ENCODE assay signal across 6 cellular contexts in the genomic region with DNA sequence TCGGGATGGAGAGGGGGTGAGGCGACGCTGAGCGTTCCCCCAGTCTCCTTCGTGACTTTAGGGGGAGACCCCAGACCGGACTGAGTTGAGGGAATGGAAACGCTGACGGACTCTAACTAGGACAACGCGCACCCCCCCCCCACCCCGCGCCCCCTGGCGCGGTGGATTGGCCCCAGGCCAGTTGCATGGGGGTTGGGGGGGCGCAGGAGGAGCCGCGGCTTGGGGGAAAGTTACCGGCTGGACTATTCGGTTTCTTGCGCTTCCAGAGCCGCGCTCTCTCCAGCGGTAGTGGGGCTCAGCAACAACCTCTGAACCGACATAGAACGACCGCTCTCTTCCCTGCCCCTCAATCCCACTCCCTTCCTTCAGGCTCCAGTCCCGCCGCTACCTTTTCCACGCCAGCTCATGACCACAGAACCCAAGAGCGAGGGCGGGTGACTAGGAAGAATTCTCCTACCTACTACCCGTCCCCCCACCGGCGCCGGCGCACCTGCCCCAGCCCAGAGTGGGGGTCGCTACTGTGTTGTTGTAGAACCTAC. TPM values are rescaled to one million over a fixed set of nuclear protein-coding genes. Genes with fewer than 3 reads are reported as not detected.
DNase-seq lines count a peak whose midpoint lies in the region; ATAC-seq and TF ChIP-seq lines count a peak whose summit lies in the region.

No MANE protein-coding gene starts in this region.

- TF ChIP-seq CTCF in HCT116 (IDR thresholded peaks at IDR 0.05 in 2 of 3, conservative IDR thresholded peaks at IDR 0.05 in 1 of 3; ENCODE audit: borderline replicate concordance in 1 of 3, insufficient read depth in 1 of 3, low read depth in 2 of 3, low read length in 2 of 3) (no peak), upper lobe of right lung (IDR thresholded peaks at IDR 0.05) (no peak)

- H3K4me2 ChIP-seq in HCT116 (ENCODE audit: low read length) = peak overlapping the region; percentile 80

- peak overlapping the region; percentile 93 for H3K9ac ChIP-seq in HCT116 (ENCODE audit: low read length)

- RAD21 ChIA-PET in HCT116 (lab: Charles Lee; ENCODE audit: low non-redundant PET in 1 of 2, low total read pairs in 2 of 2, uncharacterized antibody in 2 of 2, unreplicated experiment in 2 of 2) = interaction anchor here in 1 of 2 experiments (0.7 kb wide), 1 partner anchor 82 kb away, joined by 3 read pairs; no protein-coding TSS in a partner anchor

- peaks cover 3% of the 10 kb centered on the region for H3K36me3 Mint-ChIP-seq in T-helper 17 cell (ENCODE audit: low read depth)

- no peak for TF ChIP-seq POLR2A in HCT116 (IDR thresholded peaks at IDR 0.05; ENCODE audit: borderline replicate concordance, extremely low read depth, insufficient read depth, insufficient read length)

- CTCF ChIA-PET in HCT116 (lab: Charles Lee) = interaction anchor here (2.3 kb wide), 1 partner anchor 48 kb away, joined by 7 read pairs; the partner anchor contains the start of gene ADAM15

- peaks cover 57% of the 10 kb centered on the region for H3K79me2 ChIP-seq in HCT116 (ENCODE audit: insufficient read depth, low read length)

- H3K27me3 Mint-ChIP-seq in T-helper 17 cell = no peaks in the 10 kb centered on the region

- H2AFZ ChIP-seq in HCT116 (ENCODE audit: low read depth, low read length, poor library complexity, severe bottlenecking) = no peak overlapping the region

- H3K4me1 ChIP-seq in HCT116 (ENCODE audit: control insufficient read depth in 1 of 2, insufficient read depth in 2 of 2, low read length in 2 of 2) (peaks cover 15 to 73% of the 10 kb centered on the region in 2 experiments), upper lobe of right lung (peaks cover 61% of the 10 kb centered on the region)

- intact Hi-C loops in HCT116 (cut with micrococcal nuclease) = loop anchor here (2.0 to 5.0 kb wide), 2 partner anchors 14 to 49 kb away; partner anchors contain the start of gene ADAM15
- intact Hi-C loops in upper lobe of right lung (cut with DNase I) = no loop called here

- DNase-seq in HCT116 (ENCODE audit: low read depth, low spot score) (no peak), T-helper 17 cell (no peak), upper lobe of right lung (no peak), GM03348 (ENCODE audit: low spot score) (no peak)

- no peaks in the 10 kb centered on the region for H3K9me2 ChIP-seq in HCT116 (ENCODE audit: insufficient read depth)

- BruUV-seq in HCT116 (replicated peaks; lab: Mats Ljungman, UMichigan) = no TSS peak

- H3K4me3 Mint-ChIP-seq in T-helper 17 cell = peak overlapping the region; percentile 99

- H3K36me3 ChIP-seq in HCT116 (ENCODE audit: control insufficient read depth in 1 of 2, insufficient read depth in 2 of 2, low read length in 2 of 2) (no peaks in the 10 kb centered on the region; a peak in 1 of 4 replicates), upper lobe of right lung (no peaks in the 10 kb centered on the region)

- H3K27ac ChIP-seq in HCT116 (ENCODE audit: low read depth, low read length) (peak overlapping the region; percentile 97), upper lobe of right lung (peak overlapping the region; percentile 93)

- no peaks in the 10 kb centered on the region for H3K27me3 ChIP-seq in HCT116 (ENCODE audit: insufficient read depth, low read length)
- H3K27me3 ChIP-seq in upper lobe of right lung = no peaks in the 10 kb centered on the region

- ATAC-seq in HCT116 = no peak
- no peak for ATAC-seq in T-helper 17 cell
- ATAC-seq in upper lobe of right lung = no peak
- no peak for ATAC-seq in activated CD4-positive, CD25-positive, alpha-beta regulatory T cell treated with anti-CD3 and anti-CD28 coated beads, Interleukin-2, amount 50 U/mL, for 24 hours

- H3K4me1 Mint-ChIP-seq in T-helper 17 cell = peaks cover 48% of the 10 kb centered on the region

- peak overlapping the region; percentile 96 for H3K27ac Mint-ChIP-seq in T-helper 17 cell

- POLR2A ChIA-PET in HCT116 (lab: Charles Lee) = interaction anchor here (1.3 to 1.5 kb wide), 2 partner anchors 14 to 31 kb away, joined by 3 to 6 read pairs; no protein-coding TSS in a partner anchor

- H4K20me1 ChIP-seq in HCT116 (ENCODE audit: insufficient read depth) = no peaks in the 10 kb centered on the region

- TF ChIP-seq RAD21 in HCT116 (IDR thresholded peaks at IDR 0.05; ENCODE audit: low read depth) = no peak

- H3K4me3 ChIP-seq in HCT116 (replicated peaks in 1 of 2; ENCODE audit: low read depth in 1 of 2, low read length in 2 of 2) = peak overlapping the region; percentile 97 to 98
- H3K4me3 ChIP-seq in iPS-11a (ENCODE audit: low read depth, low read length) = peak overlapping the region; percentile 82
- H3K4me3 ChIP-seq in upper lobe of right lung = peak overlapping the region; percentile 88

- no peaks in the 10 kb centered on the region for H3K9me3 ChIP-seq in HCT116 (ENCODE audit: control insufficient read depth in 1 of 2, insufficient read depth in 1 of 2, low read depth in 1 of 2, low read length in 2 of 2)
- no peaks in the 10 kb centered on the region for H3K9me3 ChIP-seq in T-helper 17 cell (ENCODE audit: control insufficient read depth, low read length, poor library complexity, severe bottlenecking)
- no peaks in the 10 kb centered on the region for H3K9me3 ChIP-seq in upper lobe of right lung

TF ChIP-seq in HCT116, 20 proteins besides CTCF, POLR2A, EP300 and RAD21:
- no peak for TF ChIP-seq EGR1 (IDR thresholded peaks at IDR 0.05; ENCODE audit: low read depth)
- TF ChIP-seq JUND (IDR thresholded peaks at IDR 0.05) = no peak
- TF ChIP-seq ELF1 (IDR thresholded peaks at IDR 0.05; ENCODE audit: borderline replicate concordance, low read depth) = no peak
- TF ChIP-seq, protein P1, sequence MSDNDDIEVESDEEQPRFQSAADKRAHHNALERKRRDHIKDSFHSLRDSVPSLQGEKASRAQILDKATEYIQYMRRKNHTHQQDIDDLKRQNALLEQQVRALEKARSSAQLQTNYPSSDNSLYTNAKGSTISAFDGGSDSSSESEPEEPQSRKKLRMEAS (IDR thresholded peaks at IDR 0.05) = no peak
- no peak for TF ChIP-seq EZH2phosphoT487 (IDR thresholded peaks at IDR 0.05; ENCODE audit: borderline replicate concordance)
- TF ChIP-seq FOSL1 (IDR thresholded peaks at IDR 0.05; ENCODE audit: low read depth) = no peak
- TF ChIP-seq ATF3 (IDR thresholded peaks at IDR 0.05) = no peak
- no peak for TF ChIP-seq ZBTB33 (IDR thresholded peaks at IDR 0.05; ENCODE audit: extremely low read depth, insufficient replicate concordance, low read length)
- no peak for TF ChIP-seq SP1 (IDR thresholded peaks at IDR 0.05; ENCODE audit: low read depth)
- TF ChIP-seq ZNF274 (IDR thresholded peaks at IDR 0.05; ENCODE audit: low read depth, low read length) = no peak
- no peak; the same call in 1 of the 2 replicates for TF ChIP-seq POLR2AphosphoS5 (IDR thresholded peaks at IDR 0.05; ENCODE audit: low read depth, low read length)
- TF ChIP-seq YY1 (IDR thresholded peaks at IDR 0.05; ENCODE audit: extremely low read depth, insufficient replicate concordance, low read depth, low read length) = no peak
- TF ChIP-seq SIN3A (IDR thresholded peaks at IDR 0.05; ENCODE audit: low read depth) = no peak
- TF ChIP-seq TCF7L2 (IDR thresholded peaks at IDR 0.05; ENCODE audit: borderline replicate concordance, extremely low read depth, insufficient read depth, insufficient read length) = no peak
- no peak for TF ChIP-seq CBX3 (IDR thresholded peaks at IDR 0.05; ENCODE audit: low read depth)

RNA-seq across cellular contexts. Expression of gene ZBTB7B, which starts 0.7 kb away (rescaled TPM):
- total RNA-seq in HCT116 (2021; ENCODE audit: unreplicated experiment) (57.0 TPM), T-helper 17 cell (10 to 100 TPM; 63.8 to 73.6 TPM), upper lobe of right lung (80.4 TPM)
- 42.3 and 47.5 TPM in 2 replicates for polyA plus RNA-seq in HCT116 (2012)

RNA-seq across cellular contexts. Expression of gene LENEP, which starts 9.9 kb away (rescaled TPM):
- total RNA-seq in HCT116 (2021; ENCODE audit: unreplicated experiment) (0.42 TPM), T-helper 17 cell (not detected), upper lobe of right lung (not detected)
- polyA plus RNA-seq in HCT116 (2012) = 0.31 TPM in 1 of 2 replicates, not detected in the other

RNA-seq across cellular contexts. Expression of gene FLAD1, which starts 20.2 kb away (rescaled TPM):
- 58.4 TPM for total RNA-seq in HCT116 (2021; ENCODE audit: unreplicated experiment)
- polyA plus RNA-seq in HCT116 (2012) = 49.9 and 53.7 TPM in 2 replicates
- total RNA-seq in T-helper 17 cell = 10 to 100 TPM; 33.2 to 34.7 TPM
- 29.0 TPM for total RNA-seq in upper lobe of right lung

RNA-seq across cellular contexts. Expression of gene CKS1B, which starts 28.8 kb away (rescaled TPM):
- total RNA-seq in HCT116 (2021; ENCODE audit: unreplicated experiment) (229 TPM), T-helper 17 cell (1 to 10 TPM; 9.3 to 9.4 TPM), upper lobe of right lung (27.0 TPM)
- polyA plus RNA-seq in HCT116 (2012) = 490 and 557 TPM in 2 replicates

RNA-seq across cellular contexts. Expression of gene DCST2, which starts 30.3 kb away (rescaled TPM):
- 2.0 TPM for total RNA-seq in HCT116 (2021; ENCODE audit: unreplicated experiment)
- polyA plus RNA-seq in HCT116 (2012) = 2.4 and 2.9 TPM in 2 replicates
- 1 to 10 TPM in 1 of 2 donors, under 1 TPM in 1; 0.94 to 1.3 TPM for total RNA-seq in T-helper 17 cell
- 1.5 TPM for total RNA-seq in upper lobe of right lung
